Comparison of ENCODE assay signal across 8 cellular contexts in genomic region chr1:174114788-174115448, GRCh38. TPM values are rescaled to one million over a fixed set of nuclear protein-coding genes. Genes with fewer than 3 reads are reported as not detected.
DNase-seq lines count a peak whose midpoint lies in the region; ATAC-seq, FAIRE-seq and TF ChIP-seq lines count a peak whose summit lies in the region.

No MANE protein-coding gene starts in this region.

- H3K4me3 ChIP-seq in stomach, result no peak overlapping the region

- TF ChIP-seq EP300 in stomach (IDR thresholded peaks at IDR 0.05), result no peak

- H3K27ac ChIP-seq in stomach, result no peak overlapping the region

- TF ChIP-seq POLR2A in GM12892 (IDR thresholded peaks at IDR 0.05; ENCODE audit: low read depth, low read length), result no peak
- TF ChIP-seq POLR2A in stomach (IDR thresholded peaks at IDR 0.05), result no peak

- TF ChIP-seq CTCF in stomach (IDR thresholded peaks at IDR 0.05), result peak in 5 of 7 experiments; percentile 42 to 71 (median 50)

- ATAC-seq in HG03378 (IDR thresholded peaks at IDR 0.05; ENCODE audit: unreplicated experiment), result peak; percentile 75
- no peak for ATAC-seq in HG03025 (IDR thresholded peaks at IDR 0.05; ENCODE audit: low FRiP score, unreplicated experiment)

- H3K36me3 ChIP-seq in stomach, result no peaks in the 10 kb centered on the region

- FAIRE-seq in GM12892 (lab: Jason Lieb, UNC), result peak; percentile 84

- H3K9me3 ChIP-seq in stomach, result no peaks in the 10 kb centered on the region

- intact Hi-C loops in stomach (cut with DNase I; ENCODE audit: low total_unique reads), result no loop called here

- DNase-seq in CD1c-positive myeloid dendritic cell (ENCODE audit: extremely low spot score) (peak; percentile 44), GM12892 (ENCODE audit: insufficient read length) (no peak), NCI-H82 (lab: John Stamatoyannopoulos, UW) (peak; percentile 86), astrocyte of the hippocampus (ENCODE audit: low read depth, low spot score) (peak; percentile 33), iris pigment epithelial cell (ENCODE audit: low read depth) (peak; percentile 64), stomach (no peak)

- H3K27me3 ChIP-seq in stomach, result no peaks in the 10 kb centered on the region

- 69 to 80% (median 71%) methylated on average over 6 of the region's 6 CpGs for WGBS in stomach, 5 donors

- no peaks in the 10 kb centered on the region for H3K4me1 ChIP-seq in stomach

RNA-seq across cellular contexts. Expression of gene RABGAP1L, which starts 44.4 kb away (rescaled TPM):
- polyA plus RNA-seq in GM12892 (2012; ENCODE audit: missing spikeins), result 134 TPM
- 100 to 1,000 TPM in 2 of 5 donors, 10 to 100 TPM in 3; 53.3 to 238 (median 63.0) TPM for total RNA-seq in stomach
- polyA plus RNA-seq in stomach, result 10 to 100 TPM; 14.2 to 15.9 (median 15.9) TPM

Comparison
In these comparisons a context has a peak if more than half of its experiments do, and no peak if none do; other contexts are left out.
1. DNase-seq: peak in CD1c-positive myeloid dendritic cell (single experiment), NCI-H82 (single experiment), astrocyte of the hippocampus (single experiment) and iris pigment epithelial cell (single experiment); none in GM12892 (single experiment) and stomach (single experiment).